Comparison of ENCODE assay signal across 1 cellular context in genomic region chr12:68478516-68479260, GRCh38.
TF ChIP-seq lines count a peak whose summit lies in the region.

No MANE protein-coding gene starts in this region.

TF ChIP-seq in IMR-90, 13 proteins besides CTCF, POLR2A, EP300 and RAD21:
- TF ChIP-seq SMC3 (IDR thresholded peaks at IDR 0.05; ENCODE audit: low read depth, low read length) (no peak), MXI1 (IDR thresholded peaks at IDR 0.05; ENCODE audit: borderline replicate concordance, low read depth, low read length) (no peak), CEBPB (IDR thresholded peaks at IDR 0.05; ENCODE audit: low read depth, low read length) (no peak), RFX5 (IDR thresholded peaks at IDR 0.05; ENCODE audit: low read depth, low read length) (no peak), NFE2L2 (IDR thresholded peaks at IDR 0.05; ENCODE audit: low read depth, low read length) (no peak), MAZ (IDR thresholded peaks at IDR 0.05; ENCODE audit: borderline replicate concordance, low read depth, low read length) (no peak), USF2 (IDR thresholded peaks at IDR 0.05; ENCODE audit: low read depth, low read length) (no peak), CHD1 (IDR thresholded peaks at IDR 0.05; ENCODE audit: low read depth, low read length) (no peak), RCOR1 (IDR thresholded peaks at IDR 0.05; ENCODE audit: insufficient replicate concordance, low read length) (no peak), BHLHE40 (IDR thresholded peaks at IDR 0.05; ENCODE audit: low read depth, low read length) (no peak), MAFK (IDR thresholded peaks at IDR 0.05; ENCODE audit: low read depth, low read length) (no peak), ELK1 (IDR thresholded peaks at IDR 0.05; ENCODE audit: borderline replicate concordance, low read depth, low read length) (no peak)
